ENCODE assay signal across 8 cellular contexts in the genomic region with DNA sequence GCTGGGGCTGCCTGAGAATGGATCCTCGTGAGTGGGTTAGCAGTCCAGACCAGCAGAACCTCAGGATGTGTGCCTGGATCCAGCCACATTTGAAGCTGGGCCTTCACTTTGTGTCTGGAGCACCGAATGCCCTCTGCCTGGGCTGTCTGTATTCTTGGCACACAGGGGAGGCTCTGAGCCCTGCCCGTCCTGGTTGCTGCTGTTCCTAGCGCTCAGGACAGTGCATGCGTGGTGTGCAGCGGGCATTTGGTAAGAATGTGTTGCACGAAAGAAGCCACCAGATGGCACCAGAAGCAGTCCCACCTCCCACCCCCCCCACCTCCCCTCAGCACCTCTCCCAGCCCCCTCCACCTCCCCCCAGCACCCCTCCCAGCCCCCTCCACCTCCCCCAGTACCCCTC. TPM values are rescaled to one million over a fixed set of nuclear protein-coding genes. Genes with fewer than 3 reads are reported as not detected.
DNase-seq lines count a peak whose midpoint lies in the region; ATAC-seq and TF ChIP-seq lines count a peak whose summit lies in the region.

No MANE protein-coding gene starts in this region.

- no peaks in the 10 kb centered on the region for H3K36me3 ChIP-seq in CD4-positive, CD25-positive, alpha-beta regulatory T cell (ENCODE audit: control insufficient read depth, insufficient read depth, low read length)
- peaks cover 0 to 40% (median 14%) of the 10 kb centered on the region in 4 donors for H3K36me3 ChIP-seq in right lobe of liver

- ATAC-seq in CD4-positive, CD25-positive, alpha-beta regulatory T cell (ENCODE audit: low read depth in 2 of 2) = no peak
- peak; percentile 46 to 71 (median 49) for ATAC-seq in right lobe of liver
- no peak for ATAC-seq in HG03108 (IDR thresholded peaks at IDR 0.05; ENCODE audit: unreplicated experiment)

- H3K4me3 Mint-ChIP-seq in CD4-positive, CD25-positive, alpha-beta regulatory T cell = peak overlapping the region in 2 of 4 donors; percentile 24 to 75

- H3K4me1 ChIP-seq in CD4-positive, CD25-positive, alpha-beta regulatory T cell (ENCODE audit: control insufficient read depth, insufficient read depth, low read length, poor library complexity, severe bottlenecking) = peaks cover 28% of the 10 kb centered on the region
- peaks cover 6 to 33% (median 12%) of the 10 kb centered on the region in 4 donors for H3K4me1 ChIP-seq in right lobe of liver

- H3K4me3 ChIP-seq in CD4-positive, CD25-positive, alpha-beta regulatory T cell (ENCODE audit: low read depth, low read length) = no peak overlapping the region
- H3K4me3 ChIP-seq in cardiac fibroblast (replicated peaks in 1 of 2; ENCODE audit: low read depth in 2 of 2, low read length in 2 of 2) = no peak overlapping the region
- H3K4me3 ChIP-seq in right lobe of liver = no peak overlapping the region

- H3K27me3 ChIP-seq in CD4-positive, CD25-positive, alpha-beta regulatory T cell (ENCODE audit: control insufficient read depth, insufficient read depth, low read length) = no peaks in the 10 kb centered on the region
- H3K27me3 ChIP-seq in right lobe of liver = no peaks in the 10 kb centered on the region

- peaks cover 0 to 19% (median 2%) of the 10 kb centered on the region in 4 donors for H3K4me1 Mint-ChIP-seq in CD4-positive, CD25-positive, alpha-beta regulatory T cell

- H3K27me3 Mint-ChIP-seq in CD4-positive, CD25-positive, alpha-beta regulatory T cell = peaks cover 10% of the 10 kb centered on the region

- TF ChIP-seq CTCF in cardiac fibroblast (IDR thresholded peaks at IDR 0.05; ENCODE audit: low read depth, low read length) (peak; percentile 13), right lobe of liver (IDR thresholded peaks at IDR 0.05) (peak in 2 of 4 donors; percentile 24 to 47)

- H3K27ac Mint-ChIP-seq in CD4-positive, CD25-positive, alpha-beta regulatory T cell = no peak overlapping the region

- no peak overlapping the region for H3K27ac ChIP-seq in CD4-positive, CD25-positive, alpha-beta regulatory T cell (ENCODE audit: insufficient read depth, low read length, poor library complexity, severe bottlenecking)
- H3K27ac ChIP-seq in right lobe of liver = no peak overlapping the region

- DNase-seq in CD4-positive, CD25-positive, alpha-beta regulatory T cell = peak in 2 of 3 donors; percentile 37 to 58
- DNase-seq in H4 (ENCODE audit: low spot score) (peak; percentile 44), RKO (ENCODE audit: low spot score) (peak; percentile 73), cardiac fibroblast (ENCODE audit: low read depth in 2 of 2) (peak; percentile 51 to 73), right lobe of liver (peak; percentile 55 to 81 (median 73)), COLO829 (ENCODE audit: low spot score) (no peak), NCI-H1048 (lab: John Stamatoyannopoulos, UW) (no peak)

- WGBS in right lobe of liver (ENCODE audit: insufficient coverage, low coverage, low lambda C conversion rate, missing lambda C conversion rate) = 0% methylated on average over 1 of the region's 7 CpGs

- H3K9me3 Mint-ChIP-seq in CD4-positive, CD25-positive, alpha-beta regulatory T cell = peaks cover 0 to 1% (median 0%) of the 10 kb centered on the region in 7 donors

- no peaks in the 10 kb centered on the region for H3K9me3 ChIP-seq in CD4-positive, CD25-positive, alpha-beta regulatory T cell (ENCODE audit: control insufficient read depth in 2 of 2, low read length in 2 of 2)
- H3K9me3 ChIP-seq in right lobe of liver = no peaks in the 10 kb centered on the region

- no peaks in the 10 kb centered on the region for H3K36me3 Mint-ChIP-seq in CD4-positive, CD25-positive, alpha-beta regulatory T cell

- no peak for TF ChIP-seq POLR2A in right lobe of liver (IDR thresholded peaks at IDR 0.05)

- intact Hi-C loops in right lobe of liver (cut with DNase I) = loop anchor here in 1 of 2 donors (10.0 kb wide), 1 partner anchor 50 kb away; a partner anchor contains a TSS

RNA-seq across cellular contexts. Expression of a gene that starts 4.1 kb away (rescaled TPM):
- total RNA-seq in CD4-positive, CD25-positive, alpha-beta regulatory T cell = 9.3 TPM
- polyA plus RNA-seq in CD4-positive, CD25-positive, alpha-beta regulatory T cell = under 1 TPM; 0.10 to 0.52 (median 0.21) TPM
- 4.0 and 5.5 TPM in 2 replicates for total RNA-seq in H4 (2014; rRNA removed; shearing (Covaris generic))
- 1 to 10 TPM; 1.7 to 6.4 (median 2.5) TPM for total RNA-seq in right lobe of liver

RNA-seq across cellular contexts. Expression of a gene that starts 12.8 kb away (rescaled TPM):
- 2.0 TPM for total RNA-seq in CD4-positive, CD25-positive, alpha-beta regulatory T cell
- polyA plus RNA-seq in CD4-positive, CD25-positive, alpha-beta regulatory T cell = under 1 TPM in 2 of 4 donors, not detected in 2; 0.03 to 0.05 TPM
- total RNA-seq in H4 (2014; rRNA removed; shearing (Covaris generic)) = 33.3 and 37.8 TPM in 2 replicates
- 1 to 10 TPM; 2.1 to 7.6 (median 3.6) TPM for total RNA-seq in right lobe of liver

RNA-seq across cellular contexts. Expression of a gene that starts 23.2 kb away (rescaled TPM):
- total RNA-seq in CD4-positive, CD25-positive, alpha-beta regulatory T cell = 125 TPM
- 10 to 100 TPM in 1 of 4 donors, 1 to 10 TPM in 3; 6.0 to 12.5 (median 7.3) TPM for polyA plus RNA-seq in CD4-positive, CD25-positive, alpha-beta regulatory T cell
- 5.1 and 5.9 TPM in 2 replicates for total RNA-seq in H4 (2014; rRNA removed; shearing (Covaris generic))
- total RNA-seq in right lobe of liver = 10 to 100 TPM; 19.6 to 30.5 (median 23.0) TPM

RNA-seq across cellular contexts. Expression of a gene that starts 29.5 kb away (rescaled TPM):
- total RNA-seq in CD4-positive, CD25-positive, alpha-beta regulatory T cell = 132 TPM
- polyA plus RNA-seq in CD4-positive, CD25-positive, alpha-beta regulatory T cell = 10 to 100 TPM; 14.0 to 16.3 (median 14.2) TPM
- 4.9 and 5.0 TPM in 2 replicates for total RNA-seq in H4 (2014; rRNA removed; shearing (Covaris generic))
- total RNA-seq in right lobe of liver = 10 to 100 TPM; 10.4 to 22.6 (median 14.6) TPM

RNA-seq across cellular contexts. Expression of a gene that starts 33.1 kb away (rescaled TPM):
- 3.7 TPM for total RNA-seq in CD4-positive, CD25-positive, alpha-beta regulatory T cell
- under 1 TPM in 3 of 4 donors, not detected in 1; 0.36 to 0.67 (median 0.42) TPM for polyA plus RNA-seq in CD4-positive, CD25-positive, alpha-beta regulatory T cell
- 42.4 and 53.2 TPM in 2 replicates for total RNA-seq in H4 (2014; rRNA removed; shearing (Covaris generic))
- total RNA-seq in right lobe of liver = 100 to 1,000 TPM; 154 to 181 (median 161) TPM

Comparison
In these comparisons a context has a peak if more than half of its experiments do, and no peak if none do; other contexts are left out.
1. ATAC-seq: peak in right lobe of liver (4 of 4); none in CD4-positive, CD25-positive, alpha-beta regulatory T cell (0 of 2) and HG03108 (single experiment).
2. DNase-seq: peak in CD4-positive, CD25-positive, alpha-beta regulatory T cell (2 of 3), H4 (single experiment), RKO (single experiment), cardiac fibroblast (2 of 2) and right lobe of liver (3 of 3); none in COLO829 (single experiment) and NCI-H1048 (single experiment).